In the genomic region with DNA sequence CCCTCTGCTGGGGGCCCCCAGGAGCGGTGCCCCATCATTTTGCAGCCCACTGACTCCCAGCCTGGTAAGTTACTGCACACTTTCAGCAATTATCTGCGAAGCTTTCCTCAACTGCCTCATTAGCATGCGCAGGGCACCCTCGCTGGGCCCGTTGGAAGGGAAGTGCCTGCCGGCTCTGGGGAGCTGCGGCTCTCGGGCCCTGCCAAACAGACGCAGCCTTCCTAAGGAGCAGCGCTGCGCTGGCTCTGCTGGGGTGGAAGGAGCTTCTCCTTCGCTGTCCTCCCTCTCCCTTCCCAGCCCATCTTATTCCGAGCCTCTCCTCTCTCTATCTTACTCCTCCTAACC, we compare ENCODE assay signal across 8 cellular contexts.
DNase-seq lines count a peak whose midpoint lies in the region; ATAC-seq and TF ChIP-seq lines count a peak whose summit lies in the region.

No MANE protein-coding gene starts in this region.

- TF ChIP-seq CTCF in epithelial cell of proximal tubule (conservative IDR thresholded peaks at IDR 0.05; ENCODE audit: low read depth, low read length) (no peak), mucosa of descending colon (IDR thresholded peaks at IDR 0.05) (no peak)

- no peaks in the 10 kb centered on the region for H3K27me3 ChIP-seq in aorta (ENCODE audit: control insufficient read depth in 1 of 2, insufficient read depth in 2 of 2, low read length in 1 of 2)

- H3K36me3 ChIP-seq in mucosa of descending colon (ENCODE audit: low read depth): no peaks in the 10 kb centered on the region
- no peaks in the 10 kb centered on the region for H3K36me3 ChIP-seq in aorta (ENCODE audit: control insufficient read depth in 1 of 2, insufficient read depth in 2 of 2, low read length in 1 of 2)

- peak overlapping the region; percentile 54 for H3K4me3 ChIP-seq in epithelial cell of proximal tubule (ENCODE audit: low read depth, low read length)
- no peak overlapping the region for H3K4me3 ChIP-seq in mucosa of descending colon
- no peak overlapping the region for H3K4me3 ChIP-seq in aorta (ENCODE audit: low read length in 2 of 2)

- peaks cover 7% of the 10 kb centered on the region for H3K4me1 ChIP-seq in mucosa of descending colon (ENCODE audit: low read depth)
- H3K4me1 ChIP-seq in aorta (ENCODE audit: control insufficient read depth in 1 of 2, insufficient read depth in 2 of 2, low read length in 2 of 2): no peaks in the 10 kb centered on the region

- H3K27ac ChIP-seq in aorta (ENCODE audit: low read depth in 1 of 2, low read length in 2 of 2): no peak overlapping the region

- ATAC-seq in mucosa of descending colon (peak; percentile 43), aorta (ENCODE audit: low FRiP score) (peak; percentile 83)

- TF ChIP-seq POLR2A in erythroblast (IDR thresholded peaks at IDR 0.05; ENCODE audit: low read length): no peak

- H3K9me3 ChIP-seq in mucosa of descending colon: no peaks in the 10 kb centered on the region
- no peaks in the 10 kb centered on the region for H3K9me3 ChIP-seq in aorta (ENCODE audit: control insufficient read depth, low read length)

- DNase-seq in AG20443 (ENCODE audit: low spot score) (peak; percentile 73), NCI-H1092 (lab: John Stamatoyannopoulos, UW) (peak; percentile 20), epithelial cell of proximal tubule (ENCODE audit: low read depth) (no peak), mucosa of descending colon (peak in 2 of 3 donors; percentile 2 to 29), aorta (peak; percentile 58 to 78), ureter (ENCODE audit: low spot score) (no peak), erythroblast (lab: John Stamatoyannopoulos, UW) (no peak), germinal center (ENCODE audit: low spot score) (no peak)

- intact Hi-C loops in mucosa of descending colon (cut with DNase I, micrococcal nuclease) (no loop called here), aorta (cut with DNase I) (no loop called here)

- 0 to 3% methylated on average over 13 of the region's 13 CpGs for WGBS in aorta, 2 donors

Comparison
In these comparisons a context has a peak if more than half of its experiments do, and no peak if none do; other contexts are left out.
1. DNase-seq: peak in AG20443 (single experiment), NCI-H1092 (single experiment), mucosa of descending colon (2 of 3) and aorta (2 of 2); none in epithelial cell of proximal tubule (single experiment), ureter (single experiment), erythroblast (0 of 2) and germinal center (single experiment).